ENCODE assay signal across 15 cellular contexts in the genomic region with DNA sequence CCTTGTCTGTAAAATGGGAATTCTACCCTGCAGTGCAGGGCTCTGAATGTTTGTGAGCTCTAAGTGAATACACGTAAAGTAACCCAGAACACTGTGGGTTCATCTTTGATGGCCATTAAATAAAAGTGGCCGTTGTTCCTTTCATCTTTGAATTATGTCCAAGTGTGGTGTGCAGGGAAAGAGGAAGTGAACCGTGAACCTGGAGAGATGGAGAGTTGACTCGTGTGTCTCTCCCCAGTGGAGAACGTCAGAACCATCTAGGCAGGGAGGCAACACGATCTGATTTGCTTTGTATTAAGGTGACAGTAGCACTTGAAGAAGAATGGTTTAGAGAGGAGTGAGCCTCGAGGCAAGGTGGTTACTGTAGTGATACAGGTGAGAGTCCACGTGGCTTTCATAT.
"Had no signal": no experiment of that assay in that cellular context is flagged by ENCODE, and none has a peak within 500 bp of the region (broad histone marks: within the 10 kb centered on the region; RNA-seq: fewer than 3 reads in every experiment).

No MANE protein-coding gene starts in this region.

- H3K4me1 ChIP-seq: colonic mucosa, foreskin keratinocyte, tibial artery had no signal

- H3K9me3 ChIP-seq: adrenal gland, colonic mucosa, neutrophil, right atrium auricular region, tibial artery had no signal

- H3K27ac ChIP-seq: adrenal gland, colonic mucosa, foreskin keratinocyte, neutrophil, right atrium auricular region, skin epidermis, tibial artery had no signal

- H3K27me3 ChIP-seq: adrenal gland, colonic mucosa, foreskin keratinocyte, neutrophil, right atrium auricular region, tibial artery had no signal

- H3K36me3 ChIP-seq: adrenal gland, colonic mucosa, right atrium auricular region had no signal

- DNase-seq: activated CD4-positive, alpha-beta T cell treated with anti-CD3 and anti-CD28 coated beads, Interleukin-2, amount 50 U/mL, for 48 hours; activated naive CD4-positive, alpha-beta T cell; adrenal gland; colonic mucosa; foreskin keratinocyte; head of caudate nucleus; left cardiac atrium; naive thymus-derived CD4-positive, alpha-beta T cell; stimulated activated CD4-positive, alpha-beta T cell treated with anti-CD3 and anti-CD28 coated beads, Interleukin-4, amount 100 ng/mL, for 4 hours; T-helper 2 cell; tibial artery had no signal

- H3K9me3 Mint-ChIP-seq: naive thymus-derived CD4-positive, alpha-beta T cell had no signal

- H3K4me3 ChIP-seq: adrenal gland, colonic mucosa, lung, right atrium auricular region, skin epidermis, tibial artery had no signal

- H3K27me3 Mint-ChIP-seq: naive thymus-derived CD4-positive, alpha-beta T cell had no signal
